25 cellular contexts compared by ENCODE assay signal in genomic region chr12:85348779-85349178, GRCh38.
"Had no signal": no experiment of that assay in that cellular context is flagged by ENCODE, and none has a peak within 500 bp of the region (broad histone marks: within the 10 kb centered on the region; RNA-seq: fewer than 3 reads in every experiment).

No MANE protein-coding gene starts in this region.

- H3K4me1 ChIP-seq: parathyroid adenoma, psoas muscle, right lobe of liver, sigmoid colon, stomach, thyroid gland, tibial nerve, upper lobe of left lung, vagina had no signal

- H3K27me3 ChIP-seq: neural progenitor cell, ovary, right lobe of liver, sigmoid colon, stomach, thyroid gland, tibial nerve, upper lobe of left lung, vagina had no signal

- H3K27ac ChIP-seq: neural progenitor cell, ovary, parathyroid adenoma, psoas muscle, right lobe of liver, sigmoid colon, stomach, thoracic aorta, thyroid gland, tibial nerve, upper lobe of left lung, vagina had no signal

- DNase-seq: natural killer cell; occipital lobe; ovary; posterior cingulate gyrus; psoas muscle; right cardiac atrium; right lobe of liver; sigmoid colon; small intestine; stimulated activated CD4-positive, alpha-beta T cell treated with anti-CD3 and anti-CD28 coated beads, Interleukin-15, amount 100 ng/mL, for 24 hours; stimulated activated CD4-positive, alpha-beta T cell treated with anti-CD3 and anti-CD28 coated beads, Interleukin-2, amount 100 ng/mL, for 24 hours; stimulated activated CD4-positive, alpha-beta T cell treated with anti-CD3 and anti-CD28 coated beads, Interleukin-2, amount 100 ng/mL, for 48 hours; stimulated activated CD4-positive, alpha-beta T cell treated with anti-CD3 and anti-CD28 coated beads, Interleukin-4, amount 100 ng/mL, for 24 hours; stimulated activated naive B cell treated with anti-CD40 and anti-IgM and Interleukin-4, amounts not matched to agents 10 μg/mL and 1 μg/mL and 100 μg/mL, for 72 hours; stimulated activated naive CD4-positive, alpha-beta T cell treated with Interleukin-2 at 50 U/mL for 16 hours; stomach; thyroid gland; trophoblast cell; upper lobe of left lung had no signal

- H3K9ac ChIP-seq: neural progenitor cell, parathyroid adenoma had no signal

- H3K36me3 ChIP-seq: neural progenitor cell, ovary, right lobe of liver, sigmoid colon, stomach, thoracic aorta, thyroid gland, tibial nerve, upper lobe of left lung, vagina had no signal

- H3K4me3 ChIP-seq: neural progenitor cell, ovary, psoas muscle, right lobe of liver, sigmoid colon, stomach, thoracic aorta, thyroid gland, tibial nerve, upper lobe of left lung, vagina had no signal

- ATAC-seq: natural killer cell; psoas muscle; right cardiac atrium; right lobe of liver; stimulated activated effector memory CD8-positive, alpha-beta T cell treated with anti-CD3 and anti-CD28 coated beads, Interleukin-12 subunit alpha, Interleukin-12 subunit beta, amount 100 ng/mL, for 72 hours; stimulated activated naive B cell treated with anti-CD40 and anti-IgM and Interleukin-4, amounts not matched to agents 10 μg/mL and 1 μg/mL and 100 μg/mL, for 72 hours had no signal

- H3K9me3 ChIP-seq: ovary, psoas muscle, right lobe of liver, sigmoid colon, stomach, thoracic aorta, thyroid gland, tibial nerve, upper lobe of left lung, vagina had no signal
